ENCODE assay signal across 19 cellular contexts in genomic region chr12:132462778-132463177, GRCh38.
DNase-seq lines count a peak whose midpoint lies in the region; ATAC-seq and TF ChIP-seq lines count a peak whose summit lies in the region.
"Had no signal": no experiment of that assay in that cellular context is flagged by ENCODE, and none has a peak within 500 bp of the region (broad histone marks: within the 10 kb centered on the region; RNA-seq: fewer than 3 reads in every experiment).

No MANE protein-coding gene starts in this region.

- peak; percentile 95 for ATAC-seq in memory B cell (ENCODE audit: low read depth)
- no peak for ATAC-seq in HG02588 (IDR thresholded peaks at IDR 0.05; ENCODE audit: unreplicated experiment)

- H3K36me3 Mint-ChIP-seq in memory B cell, result peaks cover 2% of the 10 kb centered on the region
- H3K36me3 Mint-ChIP-seq: CD8-positive, alpha-beta memory T cell had no signal

- H3K27ac Mint-ChIP-seq in memory B cell, result no peak overlapping the region

- H3K4me3 Mint-ChIP-seq in memory B cell, result no peak overlapping the region
- H3K4me3 Mint-ChIP-seq: CD8-positive, alpha-beta memory T cell had no signal

- H3K36me3 ChIP-seq in BLaER1 (no peaks in the 10 kb centered on the region; the same call in 1 of the 2 replicates), Loucy (ENCODE audit: insufficient read depth, low read length) (no peaks in the 10 kb centered on the region)

- peak overlapping the region; percentile 22 for H3K4me2 ChIP-seq in BLaER1
- H3K4me2 ChIP-seq in Loucy (ENCODE audit: low read depth, low read length, poor library complexity, severe bottlenecking), result peak overlapping the region; percentile 29
- H3K4me2 ChIP-seq: PC-9, SK-N-SH had no signal

- no peaks in the 10 kb centered on the region for H3K27me3 Mint-ChIP-seq in memory B cell

- H3K4me1 ChIP-seq in BLaER1 (peaks cover 51% of the 10 kb centered on the region), Loucy (ENCODE audit: insufficient read depth, low read length, poor library complexity, severe bottlenecking) (peaks cover 40% of the 10 kb centered on the region)

- H3K27ac ChIP-seq in BLaER1, result no peak overlapping the region
- H3K27ac ChIP-seq: PC-9 had no signal

- H3K9ac ChIP-seq in BLaER1 (no peak overlapping the region), Loucy (ENCODE audit: low read depth, low read length, poor library complexity, severe bottlenecking) (no peak overlapping the region)
- H3K9ac ChIP-seq: SK-N-SH had no signal

- H2AFZ ChIP-seq in Loucy (ENCODE audit: low read length), result no peak overlapping the region
- H2AFZ ChIP-seq: PC-9 had no signal

- 0 out of 2 replicates have a peak, but pooled peaks cover 4% of the 10 kb centered on the region for H3K9me3 ChIP-seq in BLaER1
- no peaks in the 10 kb centered on the region for H3K9me3 ChIP-seq in Loucy (ENCODE audit: insufficient read depth, low read depth, low read length)
- H3K9me3 ChIP-seq: SK-N-SH had no signal

- H3K79me2 ChIP-seq in Loucy (ENCODE audit: insufficient read depth, low read length), result no peaks in the 10 kb centered on the region

- H4K20me1 ChIP-seq in BLaER1, result peaks cover 13% of the 10 kb centered on the region; the same call in 1 of the 2 replicates
- no peaks in the 10 kb centered on the region for H4K20me1 ChIP-seq in Loucy (ENCODE audit: insufficient read depth, low read length, poor library complexity, severe bottlenecking)

- H3K9me2 ChIP-seq in Loucy (replicated peaks; ENCODE audit: low read depth, low read length), result no peaks in the 10 kb centered on the region
- H3K9me2 ChIP-seq: SK-N-SH had no signal

- H3F3A ChIP-seq in Loucy (ENCODE audit: low read depth), result no peaks in the 10 kb centered on the region

- H3K9me3 Mint-ChIP-seq in memory B cell, result peaks cover 4% of the 10 kb centered on the region

- peak; percentile 55 for DNase-seq in GM12865 (ENCODE audit: low read depth)
- no peak for DNase-seq in memory B cell (ENCODE audit: low spot score in 2 of 2)
- DNase-seq in NCI-H128 (lab: John Stamatoyannopoulos, UW; ENCODE audit: unreplicated experiment), result no peak
- no peak for DNase-seq in stimulated activated CD4-positive, alpha-beta T cell treated with anti-CD3 and anti-CD28 coated beads, Interleukin-2, amount 100 ng/mL, for 48 hours
- no peak for DNase-seq in NCI-H187 treated with DMSO at 0.1 percent for 48 hours (lab: John Stamatoyannopoulos, UW)
- DNase-seq: CD8-positive, alpha-beta memory T cell; DND-41; GF-D8; HCEC 1CT; KBM-7; NCI-H1092 treated with DMSO at 0.1 percent for 48 hours; NCI-H1694 treated with DMSO at 0.1 percent for 48 hours; NCI-H446; NCI-H748 treated with DMSO at 0.1 percent for 48 hours; PC-9; SK-N-SH had no signal

- peaks cover 11% of the 10 kb centered on the region for H3K4me1 Mint-ChIP-seq in memory B cell

- H3K27me3 ChIP-seq in BLaER1, result no peaks in the 10 kb centered on the region
- no peaks in the 10 kb centered on the region for H3K27me3 ChIP-seq in Loucy (ENCODE audit: insufficient read depth, low read length, poor library complexity, severe bottlenecking)

- H3K4me3 ChIP-seq in BLaER1, result no peak overlapping the region
- no peak overlapping the region for H3K4me3 ChIP-seq in GM12865 (ENCODE audit: low read depth, low read length)
- H3K4me3 ChIP-seq in Loucy (ENCODE audit: low read length, poor library complexity, severe bottlenecking), result no peak overlapping the region
- H3K4me3 ChIP-seq: PC-9 had no signal

- TF ChIP-seq CTCF in GM12865 (IDR thresholded peaks at IDR 0.05; ENCODE audit: insufficient read depth, low read depth, low read length, missing control alignments) (no peak), Loucy (conservative IDR thresholded peaks at IDR 0.05; ENCODE audit: low read length) (no peak)
